In the genomic region with DNA sequence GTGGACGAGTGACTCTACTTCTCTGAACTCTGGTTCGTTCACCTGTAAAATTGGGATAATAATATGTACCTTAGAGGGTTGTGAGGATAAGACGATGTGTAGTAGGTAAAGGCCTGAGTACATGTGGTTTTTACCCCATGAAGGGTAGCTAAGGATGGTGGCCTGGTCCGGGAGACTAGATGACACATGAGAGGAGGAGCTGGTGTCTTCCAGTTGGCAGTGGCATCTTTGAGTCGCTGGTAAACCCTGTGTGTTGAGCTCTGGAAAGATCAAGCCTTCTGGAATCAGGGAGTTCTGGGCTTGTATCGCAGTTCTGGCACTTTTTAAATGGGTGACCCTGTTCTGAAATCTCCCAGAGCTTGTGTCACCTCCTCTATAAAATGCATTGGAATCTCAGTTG, we compare ENCODE assay signal across 18 cellular contexts.
A peak's percentile ranks its signal among the peaks of the same experiment; 100 is the strongest.
DNase-seq lines count a peak whose midpoint lies in the region; ATAC-seq, FAIRE-seq and TF ChIP-seq lines count a peak whose summit lies in the region.
"Had no signal": no experiment of that assay in that cellular context is flagged by ENCODE, and none has a peak within 500 bp of the region (broad histone marks: within the 10 kb centered on the region; RNA-seq: fewer than 3 reads in every experiment).

No MANE protein-coding gene starts in this region.

- H4K8ac ChIP-seq in H1 (ENCODE audit: extremely low read depth, insufficient read depth, low read length), result no peak overlapping the region

- no peak overlapping the region for H3K23ac ChIP-seq in H1 (ENCODE audit: insufficient read length)

- no TSS peak for BruUV-seq in HepG2 (replicated peaks; lab: Mats Ljungman, UMichigan)

- no peak overlapping the region for H2BK12ac ChIP-seq in H1 (ENCODE audit: low read depth, low read length)

- no peak overlapping the region for H3K4ac ChIP-seq in H1 (replicated peaks; ENCODE audit: insufficient read length, low read depth, low read length)

- no peak for TF ChIP-seq POLR2A in right lobe of liver (IDR thresholded peaks at IDR 0.05)
- TF ChIP-seq POLR2A in HepG2 (IDR thresholded peaks at IDR 0.05; ENCODE audit: insufficient read depth in 1 of 2, low read depth in 2 of 2, low read length in 2 of 2), result no peak
- no peak for TF ChIP-seq POLR2A in H1 (IDR thresholded peaks at IDR 0.05; ENCODE audit: control extremely low read depth in 1 of 2, low read depth in 2 of 2, low read length in 2 of 2)

- TF ChIP-seq EP300 in HepG2 (IDR thresholded peaks at IDR 0.05; ENCODE audit: low read depth in 2 of 2, low read length in 2 of 2), result no peak
- no peak for TF ChIP-seq EP300 in HepG2 (CRISPR knock-in tag; IDR thresholded peaks at IDR 0.05; ENCODE audit: borderline replicate concordance)
- TF ChIP-seq EP300 in H1 (IDR thresholded peaks at IDR 0.05; ENCODE audit: borderline replicate concordance in 1 of 2, low read depth in 2 of 2, low read length in 2 of 2), result no peak

- no peak overlapping the region for H2BK120ac ChIP-seq in H1 (replicated peaks; ENCODE audit: low read depth, low read length)

- H3K27ac Mint-ChIP-seq in type B pancreatic cell, result no peak overlapping the region
- no peak overlapping the region for H3K27ac Mint-ChIP-seq in natural killer cell treated with Interleukin-12 subunit alpha and Interleukin-12 subunit beta and Interleukin-15 and Interleukin-18, amount 100 ng/mL, for 72 hours
- H3K27ac Mint-ChIP-seq: CD4-positive, CD25-positive, alpha-beta regulatory T cell had no signal

- no peak overlapping the region for H3K56ac ChIP-seq in H1 (replicated peaks; ENCODE audit: insufficient read length, low read depth, low read length)

- H2AFZ ChIP-seq in HepG2 (ENCODE audit: low read length), result no peak overlapping the region
- H2AFZ ChIP-seq in H1 (ENCODE audit: low read length), result no peak overlapping the region

- H3K27me3 Mint-ChIP-seq in type B pancreatic cell, result peaks cover 24% of the 10 kb centered on the region
- peaks cover 0 to 2% of the 10 kb centered on the region in 2 donors for H3K27me3 Mint-ChIP-seq in natural killer cell treated with Interleukin-12 subunit alpha and Interleukin-12 subunit beta and Interleukin-15 and Interleukin-18, amount 100 ng/mL, for 72 hours

- 55% methylated on average over 4 of the region's 6 CpGs for WGBS in right lobe of liver (ENCODE audit: insufficient coverage, low coverage, low lambda C conversion rate, missing lambda C conversion rate)
- WGBS in HepG2 (ENCODE audit: low lambda C conversion rate), result 5% methylated on average over 5 of the region's 6 CpGs
- 90% methylated on average over 6 of the region's 6 CpGs; no CpG with 5 or more reads in 1 of the 2 experiments for WGBS in H1 (ENCODE audit: extremely low coverage in 1 of 2, insufficient coverage in 1 of 2, insufficient read length in 1 of 2, insufficient replicate concordance in 2 of 2, low coverage in 1 of 2, low lambda C conversion rate in 2 of 2, missing lambda C conversion rate in 1 of 2), 2 experiments

- no peak overlapping the region for H3K14ac ChIP-seq in H1 (ENCODE audit: insufficient read length)

- TF ChIP-seq RAD21 in HepG2 (CRISPR knock-in tag; IDR thresholded peaks at IDR 0.05) (no peak), H1 (IDR thresholded peaks at IDR 0.05 in 1 of 2, conservative IDR thresholded peaks at IDR 0.05 in 1 of 2; ENCODE audit: low read depth in 2 of 2, low read length in 2 of 2) (no peak)

- H3K4me1 Mint-ChIP-seq in type B pancreatic cell (ENCODE audit: unreplicated experiment), result peaks cover 10% of the 10 kb centered on the region
- peaks cover 28 to 34% of the 10 kb centered on the region in 2 donors for H3K4me1 Mint-ChIP-seq in natural killer cell treated with Interleukin-12 subunit alpha and Interleukin-12 subunit beta and Interleukin-15 and Interleukin-18, amount 100 ng/mL, for 72 hours (ENCODE audit: low read depth in 2 of 2)
- H3K4me1 Mint-ChIP-seq: CD4-positive, CD25-positive, alpha-beta regulatory T cell had no signal

- H2BK5ac ChIP-seq in H1 (ENCODE audit: low read depth, low read length), result 0 out of 2 replicates have a peak overlapping the region, but pooled peaks have one; percentile 45

- no peak overlapping the region for H2AK5ac ChIP-seq in H1 (ENCODE audit: low read depth, low read length)

- no peak overlapping the region for H3K4me3 Mint-ChIP-seq in type B pancreatic cell
- H3K4me3 Mint-ChIP-seq in natural killer cell treated with Interleukin-12 subunit alpha and Interleukin-12 subunit beta and Interleukin-15 and Interleukin-18, amount 100 ng/mL, for 72 hours, result no peak overlapping the region
- H3K4me3 Mint-ChIP-seq: CD4-positive, CD25-positive, alpha-beta regulatory T cell; CD8-positive, alpha-beta memory T cell had no signal

- no peak overlapping the region for H2BK15ac ChIP-seq in H1 (ENCODE audit: low read length)

- no peaks in the 10 kb centered on the region for H3K23me2 ChIP-seq in H1 (ENCODE audit: low read depth, low read length)

- CTCF ChIA-PET in HepG2 (lab: Yijun Ruan, JAX; ENCODE audit: low intra/inter-chr PET ratio, low total read pairs), result no interaction called here
- CTCF ChIA-PET in H1 (lab: Charles Lee; ENCODE audit: partially characterized antibody), result interaction anchor here (0.9 to 2.7 kb wide), 7 partner anchors 10 to 98 kb away, joined by 3 to 6 read pairs (median 3); no protein-coding TSS in a partner anchor

- no peaks in the 10 kb centered on the region for H3K27me3 ChIP-seq in right lobe of liver
- peaks cover 0 to 13% of the 10 kb centered on the region in 2 experiments; a peak in 3 of 5 replicates for H3K27me3 ChIP-seq in HepG2 (ENCODE audit: control insufficient read depth in 1 of 2, insufficient read depth in 2 of 2, low read length in 2 of 2)
- H3K27me3 ChIP-seq in H1 (replicated peaks in 1 of 4; ENCODE audit: control insufficient read depth in 3 of 4, extremely low read depth in 1 of 4, insufficient read depth in 3 of 4, low read length in 3 of 4), result peaks cover 0 to 3% (median 0%) of the 10 kb centered on the region in 4 experiments; a peak in 1 of 7 replicates
- H3K27me3 ChIP-seq: BE2C had no signal

- in situ Hi-C loops in HepG2 (cut with HindIII; ENCODE audit: extremely low pct_ligation_motif_present, low pct_unique_long_range_greater_than_20kb), result no loop called here

- H3K4me2 ChIP-seq in HepG2 (ENCODE audit: low read depth, low read length), result no peak overlapping the region
- H3K4me2 ChIP-seq in H1 (ENCODE audit: insufficient read depth in 1 of 2, low read depth in 2 of 2, low read length in 2 of 2), result no peak overlapping the region

- POLR2A ChIA-PET in HepG2 (lab: Yijun Ruan, JAX), result no interaction called here
- POLR2A ChIA-PET in H1 (lab: Charles Lee; ENCODE audit: partially characterized antibody), result no interaction called here

- H2BK20ac ChIP-seq in H1 (ENCODE audit: low read length), result no peak overlapping the region

- no peak overlapping the region for H3K9ac ChIP-seq in HepG2 (ENCODE audit: insufficient read depth, low read depth, low read length)
- no peak overlapping the region for H3K9ac ChIP-seq in H1 (replicated peaks in 1 of 4; ENCODE audit: extremely low read depth in 1 of 4, low read depth in 3 of 4, low read length in 3 of 4)

- H4K20me1 ChIP-seq in HepG2 (ENCODE audit: insufficient read depth, low read length), result no peaks in the 10 kb centered on the region
- H4K20me1 ChIP-seq in H1 (replicated peaks in 1 of 2; ENCODE audit: control insufficient read depth in 1 of 2, insufficient read depth in 2 of 2, low read length in 2 of 2), result no peaks in the 10 kb centered on the region

- H3K27ac ChIP-seq in right lobe of liver (peak overlapping the region; percentile 78 to 85 (median 81)), HepG2 (ENCODE audit: extremely low read length, insufficient read depth, low read length) (no peak overlapping the region), H1 (ENCODE audit: low read depth, low read length) (no peak overlapping the region)

- no peak overlapping the region for H4K5ac ChIP-seq in H1 (ENCODE audit: insufficient read length, low read depth, low read length)

- H3K79me1 ChIP-seq in H1 (ENCODE audit: low read depth, low read length), result no peaks in the 10 kb centered on the region

- H3K79me2 ChIP-seq in HepG2 (ENCODE audit: insufficient read depth, low read length), result no peaks in the 10 kb centered on the region
- H3K79me2 ChIP-seq in H1 (ENCODE audit: control insufficient read depth in 1 of 2, insufficient read depth in 2 of 2, low read length in 2 of 2), result no peaks in the 10 kb centered on the region

- H3K36me3 ChIP-seq in right lobe of liver, result no peaks in the 10 kb centered on the region
- no peaks in the 10 kb centered on the region for H3K36me3 ChIP-seq in HepG2 (replicated peaks in 1 of 2; ENCODE audit: control insufficient read depth in 1 of 2, insufficient read depth in 2 of 2, low read length in 2 of 2)
- H3K36me3 ChIP-seq in H1 (ENCODE audit: control insufficient read depth in 2 of 4, insufficient read depth in 4 of 4, low read length in 3 of 4), result no peaks in the 10 kb centered on the region
- H3K36me3 ChIP-seq: BE2C had no signal

- no peak for FAIRE-seq in HepG2 (lab: Jason Lieb, UNC)
- FAIRE-seq in H1 (lab: Jason Lieb, UNC), result no peak
- FAIRE-seq: D721Med, G401.6, GM12891, GM18507 had no signal

- H3K4me1 ChIP-seq in right lobe of liver (peaks cover 0 to 48% (median 18%) of the 10 kb centered on the region in 4 donors), HepG2 (ENCODE audit: insufficient read depth, low read length) (peaks cover 37% of the 10 kb centered on the region), H1 (replicated peaks in 1 of 4; ENCODE audit: control insufficient read depth in 3 of 4, insufficient read depth in 4 of 4, low read length in 3 of 4) (peaks cover 0 to 12% (median 7%) of the 10 kb centered on the region in 4 experiments; a peak in 6 of 7 replicates)
- H3K4me1 ChIP-seq: BE2C had no signal

- H3K18ac ChIP-seq in H1 (ENCODE audit: extremely low read depth, low read length), result no peak overlapping the region

- H4K91ac ChIP-seq in H1 (replicated peaks; ENCODE audit: insufficient read length, low read length), result no peak overlapping the region

- no peak for DNase-seq in right lobe of liver
- no peak for DNase-seq in HepG2 (ENCODE audit: low spot score)
- DNase-seq in H1 (ENCODE audit: low read depth in 1 of 2, low spot score in 2 of 2), result peak in 1 of 2 experiments; percentile 14
- DNase-seq in left lobe of liver (ENCODE audit: low spot score), result peak; percentile 34
- peak; percentile 8 for DNase-seq in type B pancreatic cell (ENCODE audit: extremely low spot score, unreplicated experiment)
- no peak for DNase-seq in natural killer cell treated with Interleukin-12 subunit alpha and Interleukin-12 subunit beta and Interleukin-15 and Interleukin-18, amount 100 ng/mL, for 72 hours (ENCODE audit: low spot score)
- no peak for DNase-seq in AG08395 (ENCODE audit: low spot score)
- DNase-seq: BE2C; C1 segment of cervical spinal cord; CD4-positive, CD25-positive, alpha-beta regulatory T cell; CD8-positive, alpha-beta memory T cell; COR-L47; HCEC 1CT had no signal

- H3K4me3 ChIP-seq in right lobe of liver (no peak overlapping the region), HepG2 (replicated peaks in 1 of 3; ENCODE audit: insufficient read depth in 1 of 3, low read depth in 2 of 3, low read length in 3 of 3) (no peak overlapping the region), H1 (ENCODE audit: extremely low read depth in 1 of 4, insufficient read depth in 2 of 4, low read depth in 3 of 4, low read length in 4 of 4) (no peak overlapping the region)

- ATAC-seq in right lobe of liver (no peak), HepG2 (no peak), left lobe of liver (no peak), GM19467 (IDR thresholded peaks at IDR 0.05; ENCODE audit: unreplicated experiment) (no peak)
- ATAC-seq in natural killer cell treated with Interleukin-12 subunit alpha and Interleukin-12 subunit beta and Interleukin-15 and Interleukin-18, amount 100 ng/mL, for 72 hours, result no peak

- no peak for TF ChIP-seq CTCF in right lobe of liver (IDR thresholded peaks at IDR 0.05)
- no peak for TF ChIP-seq CTCF in HepG2 (CRISPR knock-in tag; IDR thresholded peaks at IDR 0.05)
- no peak for TF ChIP-seq CTCF in H1 (IDR thresholded peaks at IDR 0.05; ENCODE audit: control extremely low read depth in 1 of 3, insufficient read depth in 1 of 3, low read depth in 1 of 3, low read length in 3 of 3)
- TF ChIP-seq CTCF in type B pancreatic cell (conservative IDR thresholded peaks at IDR 0.05), result no peak

- peaks cover 3% of the 10 kb centered on the region for H3K36me3 Mint-ChIP-seq in type B pancreatic cell
- H3K36me3 Mint-ChIP-seq in natural killer cell treated with Interleukin-12 subunit alpha and Interleukin-12 subunit beta and Interleukin-15 and Interleukin-18, amount 100 ng/mL, for 72 hours, result no peaks in the 10 kb centered on the region
- H3K36me3 Mint-ChIP-seq: CD4-positive, CD25-positive, alpha-beta regulatory T cell; CD8-positive, alpha-beta memory T cell had no signal

- H3K9me3 ChIP-seq in right lobe of liver, result no peaks in the 10 kb centered on the region
- no peaks in the 10 kb centered on the region for H3K9me3 ChIP-seq in HepG2 (ENCODE audit: low read length)
- peaks cover 5 to 7% of the 10 kb centered on the region in 2 experiments; a peak in 3 of 4 replicates for H3K9me3 ChIP-seq in H1 (ENCODE audit: insufficient read depth in 2 of 2, low read depth in 1 of 2, low read length in 1 of 2)
- H3K9me3 ChIP-seq: BE2C had no signal

- intact Hi-C loops in right lobe of liver (cut with DNase I), result no loop called here
- intact Hi-C loops in HepG2 (cut with micrococcal nuclease; ENCODE audit: unreplicated experiment), result no loop called here

- no peaks in the 10 kb centered on the region for H3K9me3 Mint-ChIP-seq in type B pancreatic cell
- peaks cover 3% of the 10 kb centered on the region for H3K9me3 Mint-ChIP-seq in natural killer cell treated with Interleukin-12 subunit alpha and Interleukin-12 subunit beta and Interleukin-15 and Interleukin-18, amount 100 ng/mL, for 72 hours

Comparison
In these comparisons a context has a peak if more than half of its experiments do, and no peak if none do; other contexts are left out.
1. H3K27ac ChIP-seq: peak in right lobe of liver (3 of 3); none in HepG2 (single experiment) and H1 (single experiment).
2. DNase-seq: peak in left lobe of liver (single experiment) and type B pancreatic cell (single experiment); none in right lobe of liver (0 of 3), HepG2 (single experiment), natural killer cell treated with Interleukin-12 subunit alpha and Interleukin-12 subunit beta and Interleukin-15 and Interleukin-18, amount 100 ng/mL, for 72 hours (single experiment) and AG08395 (single experiment).